13 cellular contexts compared by ENCODE assay signal in the genomic region with DNA sequence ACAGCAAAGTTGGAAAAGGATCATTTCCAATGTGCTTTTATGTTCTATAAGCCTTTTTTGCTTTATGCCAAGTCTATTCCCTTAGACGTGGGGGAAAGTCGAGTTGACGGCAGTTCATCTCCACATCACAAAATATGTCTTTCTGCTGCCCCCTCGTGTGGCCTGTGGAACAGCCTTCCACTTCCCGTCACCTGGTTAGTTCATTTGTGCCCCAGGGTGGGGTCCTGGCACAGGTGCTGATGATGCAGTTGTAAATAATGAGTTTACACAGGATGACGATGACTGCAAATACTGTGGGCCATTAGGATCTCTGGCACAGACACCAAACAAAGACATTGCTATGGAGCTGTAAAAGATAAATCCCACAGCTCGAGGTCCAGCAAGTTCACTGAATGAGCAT. TPM values are rescaled to one million over a fixed set of nuclear protein-coding genes. Genes with fewer than 3 reads are reported as not detected.
DNase-seq lines count a peak whose midpoint lies in the region; ATAC-seq and TF ChIP-seq lines count a peak whose summit lies in the region.
"Had no signal": no experiment of that assay in that cellular context is flagged by ENCODE, and none has a peak within 500 bp of the region (broad histone marks: within the 10 kb centered on the region; RNA-seq: fewer than 3 reads in every experiment).

No MANE protein-coding gene starts in this region.

- H3K27me3 Mint-ChIP-seq in progenitor cell of endocrine pancreas, result peaks cover 10% of the 10 kb centered on the region
- peaks cover 34% of the 10 kb centered on the region for H3K27me3 Mint-ChIP-seq in activated T-cell treated with anti-CD3 and anti-CD28 coated beads, Interleukin-2, amount 50 U/mL, for 4 hours (ENCODE audit: low read depth)

- no peak for ATAC-seq in activated T-cell treated with anti-CD3 and anti-CD28 coated beads, Interleukin-2, amount 50 U/mL, for 4 hours

- H3K4me1 ChIP-seq in breast epithelium, result no peaks in the 10 kb centered on the region
- H3K4me1 ChIP-seq: lower lobe of right lung, sigmoid colon had no signal

- TF ChIP-seq CTCF in breast epithelium (IDR thresholded peaks at IDR 0.05) (peak in 2 of 3 donors; percentile 21 to 50), progenitor cell of endocrine pancreas (IDR thresholded peaks at IDR 0.05; ENCODE audit: unreplicated experiment) (peak; percentile 10), coronary artery (IDR thresholded peaks at IDR 0.05) (no peak)

- TF ChIP-seq POLR2A in breast epithelium (IDR thresholded peaks at IDR 0.05), result no peak

- no peaks in the 10 kb centered on the region for H3K27me3 ChIP-seq in breast epithelium

- no peak overlapping the region for H3K27ac Mint-ChIP-seq in progenitor cell of endocrine pancreas

- H3K27ac ChIP-seq in breast epithelium, result no peak overlapping the region
- H3K27ac ChIP-seq in coronary artery, result no peak overlapping the region
- H3K27ac ChIP-seq: lower lobe of right lung, sigmoid colon had no signal

- no peaks in the 10 kb centered on the region for H3K4me1 Mint-ChIP-seq in progenitor cell of endocrine pancreas (ENCODE audit: low read depth)
- no peaks in the 10 kb centered on the region for H3K4me1 Mint-ChIP-seq in activated T-cell treated with anti-CD3 and anti-CD28 coated beads, Interleukin-2, amount 50 U/mL, for 4 hours (ENCODE audit: low read depth)

- no peaks in the 10 kb centered on the region for H3K36me3 ChIP-seq in breast epithelium
- H3K36me3 ChIP-seq: lower lobe of right lung, sigmoid colon had no signal

- no peak overlapping the region for H3K4me3 ChIP-seq in breast epithelium
- no peak overlapping the region for H3K4me3 ChIP-seq in coronary artery
- H3K4me3 ChIP-seq: lower lobe of right lung, sigmoid colon had no signal

- H3K9me3 ChIP-seq in breast epithelium, result no peaks in the 10 kb centered on the region
- H3K9me3 ChIP-seq: lower lobe of right lung, sigmoid colon had no signal

- no peaks in the 10 kb centered on the region for H3K36me3 Mint-ChIP-seq in progenitor cell of endocrine pancreas (ENCODE audit: insufficient read depth)
- no peaks in the 10 kb centered on the region for H3K36me3 Mint-ChIP-seq in activated T-cell treated with anti-CD3 and anti-CD28 coated beads, Interleukin-2, amount 50 U/mL, for 4 hours (ENCODE audit: insufficient read depth)

- no peak overlapping the region for H3K4me3 Mint-ChIP-seq in progenitor cell of endocrine pancreas (ENCODE audit: low read depth)
- H3K4me3 Mint-ChIP-seq in activated T-cell treated with anti-CD3 and anti-CD28 coated beads, Interleukin-2, amount 50 U/mL, for 4 hours, result no peak overlapping the region

- no peaks in the 10 kb centered on the region for H3K9me3 Mint-ChIP-seq in progenitor cell of endocrine pancreas (ENCODE audit: low read depth)
- H3K9me3 Mint-ChIP-seq in activated T-cell treated with anti-CD3 and anti-CD28 coated beads, Interleukin-2, amount 50 U/mL, for 4 hours, result no peaks in the 10 kb centered on the region

- intact Hi-C loops in breast epithelium (cut with DNase I; ENCODE audit: low total_unique reads), result no loop called here
- intact Hi-C loops in posterior cingulate gyrus (cut with DNase I), result no loop called here

- DNase-seq in HT1080 (ENCODE audit: low read depth) (peak; percentile 52), NCI-H2196 (lab: John Stamatoyannopoulos, UW; ENCODE audit: unreplicated experiment) (peak; percentile 65), breast epithelium (ENCODE audit: low spot score in 2 of 2) (peak; percentile 47 to 62), progenitor cell of endocrine pancreas (ENCODE audit: low spot score, unreplicated experiment) (no peak), coronary artery (ENCODE audit: low spot score) (no peak), posterior cingulate gyrus (no peak)
- DNase-seq in activated T-cell treated with anti-CD3 and anti-CD28 coated beads, Interleukin-2, amount 50 U/mL, for 1 hour, result no peak
- DNase-seq in activated T-cell treated with anti-CD3 and anti-CD28 coated beads, Interleukin-2, amount 50 U/mL, for 4 hours, result no peak
- DNase-seq: GDM1; lower lobe of right lung; sigmoid colon; stimulated activated CD8-positive, alpha-beta memory T cell treated with anti-CD3 and anti-CD28 coated beads, Interleukin-4, amount 100 ng/mL, for 48 hours had no signal

RNA-seq across cellular contexts. Expression of a gene that starts 10.0 kb away (rescaled TPM):
- 3.3 and 3.6 TPM in 2 replicates for total RNA-seq in HT1080 (2014; rRNA removed; shearing (Covaris generic))
- polyA plus RNA-seq in HT1080 (2015; cell fraction: cytosol; rRNA removed), result 3.4 and 4.9 TPM in 2 replicates
- 14.6 and 15.8 TPM in 2 replicates for polyA plus RNA-seq in HT1080 (2015; cell fraction: nucleus; rRNA removed)
- total RNA-seq in breast epithelium (10 to 100 TPM in 1 of 3 donors, 1 to 10 TPM in 2; 5.8 to 11.1 (median 8.5) TPM), progenitor cell of endocrine pancreas (19.0 and 19.9 TPM in 2 replicates)
- total RNA-seq in activated T-cell treated with anti-CD3 and anti-CD28 coated beads, Interleukin-2, amount 50 U/mL, for 4 hours, result 1 to 10 TPM; 6.1 to 8.2 (median 7.2) TPM

RNA-seq across cellular contexts. Expression of a gene that starts 51.2 kb away (rescaled TPM):
- not detected in 2 replicates for total RNA-seq in HT1080 (2014; rRNA removed; shearing (Covaris generic))
- not detected in 2 replicates for polyA plus RNA-seq in HT1080 (2015; cell fraction: cytosol; rRNA removed)
- polyA plus RNA-seq in HT1080 (2015; cell fraction: nucleus; rRNA removed), result not detected in 2 replicates
- not detected for total RNA-seq in breast epithelium
- not detected in 2 replicates for total RNA-seq in progenitor cell of endocrine pancreas
- total RNA-seq in activated T-cell treated with anti-CD3 and anti-CD28 coated beads, Interleukin-2, amount 50 U/mL, for 4 hours, result not detected
- total RNA-seq: astrocyte, lower lobe of right lung, sigmoid colon had no signal
- polyA plus RNA-seq: sigmoid colon had no signal

RNA-seq across cellular contexts. Expression of a gene that starts 57.1 kb away (rescaled TPM):
- not detected in 2 replicates for total RNA-seq in HT1080 (2014; rRNA removed; shearing (Covaris generic))
- not detected in 2 replicates for polyA plus RNA-seq in HT1080 (2015; cell fraction: cytosol; rRNA removed)
- not detected in 2 replicates for polyA plus RNA-seq in HT1080 (2015; cell fraction: nucleus; rRNA removed)
- 1 to 10 TPM in 1 of 3 donors, under 1 TPM in 1, not detected in 1; 0.44 to 4.3 TPM for total RNA-seq in breast epithelium
- 0.24 TPM in 1 of 2 replicates, not detected in the other for total RNA-seq in progenitor cell of endocrine pancreas
- not detected for total RNA-seq in activated T-cell treated with anti-CD3 and anti-CD28 coated beads, Interleukin-2, amount 50 U/mL, for 4 hours
- total RNA-seq: astrocyte, lower lobe of right lung, sigmoid colon had no signal

Comparison
In these comparisons a context has a peak if more than half of its experiments do, and no peak if none do; other contexts are left out.
1. DNase-seq: peak in HT1080 (single experiment), NCI-H2196 (single experiment) and breast epithelium (2 of 2); none in progenitor cell of endocrine pancreas (single experiment), coronary artery (single experiment), activated T-cell treated with anti-CD3 and anti-CD28 coated beads, Interleukin-2, amount 50 U/mL, for 1 hour (single experiment), activated T-cell treated with anti-CD3 and anti-CD28 coated beads, Interleukin-2, amount 50 U/mL, for 4 hours (single experiment) and posterior cingulate gyrus (0 of 10).